ENCODE assay signal across 20 cellular contexts in the genomic region with DNA sequence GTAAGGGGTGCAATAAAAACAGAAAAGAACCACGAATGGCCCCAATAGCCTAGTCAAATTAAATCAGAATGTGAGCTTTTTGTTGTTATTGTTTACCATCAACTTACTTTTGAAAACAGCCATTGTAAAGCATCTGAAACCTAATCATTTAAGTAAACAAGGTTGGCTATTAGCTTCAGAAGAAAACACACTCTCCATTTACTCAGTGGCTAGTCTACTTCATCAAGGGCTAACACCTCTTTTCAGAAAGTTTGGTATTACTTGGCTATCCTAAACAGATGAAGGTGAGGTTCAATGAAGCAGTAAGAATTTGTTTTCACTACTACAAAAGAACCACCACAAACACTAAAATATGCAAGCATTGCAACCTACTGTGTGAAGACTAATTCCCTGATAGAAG.
"Had no signal": no experiment of that assay in that cellular context is flagged by ENCODE, and none has a peak within 500 bp of the region (broad histone marks: within the 10 kb centered on the region; RNA-seq: fewer than 3 reads in every experiment).

No MANE protein-coding gene starts in this region.

- H3K36me3 Mint-ChIP-seq: naive thymus-derived CD4-positive, alpha-beta T cell; stimulated activated effector memory CD8-positive, alpha-beta T cell treated with anti-CD3 and anti-CD28 coated beads, Interleukin-12 subunit alpha, Interleukin-12 subunit beta, amount 100 ng/mL, for 72 hours had no signal

- H3K4me1 Mint-ChIP-seq: naive thymus-derived CD4-positive, alpha-beta T cell; stimulated activated effector memory CD8-positive, alpha-beta T cell treated with anti-CD3 and anti-CD28 coated beads, Interleukin-12 subunit alpha, Interleukin-12 subunit beta, amount 100 ng/mL, for 72 hours had no signal

- H3K9me3 Mint-ChIP-seq: dendritic cell treated with granulocyte-macrophage colony-stimulating factor and Interleukin-4, amounts not matched to agents 40 ng/mL and 50 ng/mL, for 4 days; nephron progenitor cell had no signal

- H3K27ac Mint-ChIP-seq: dendritic cell treated with granulocyte-macrophage colony-stimulating factor and Interleukin-4, amounts not matched to agents 40 ng/mL and 50 ng/mL, for 4 days; naive thymus-derived CD4-positive, alpha-beta T cell; stimulated activated effector memory CD8-positive, alpha-beta T cell treated with anti-CD3 and anti-CD28 coated beads, Interleukin-12 subunit alpha, Interleukin-12 subunit beta, amount 100 ng/mL, for 72 hours had no signal

- H3K4me3 ChIP-seq: left ventricle myocardium inferior, lower lobe of right lung, psoas muscle, right lobe of liver, tibial artery, upper lobe of left lung, uterus had no signal

- H3K4me1 ChIP-seq: foreskin keratinocyte, left ventricle myocardium inferior, lower lobe of right lung, psoas muscle, right lobe of liver, tibial artery, upper lobe of left lung, uterus had no signal

- ATAC-seq: lower lobe of right lung; naive thymus-derived CD4-positive, alpha-beta T cell; psoas muscle; stimulated activated effector memory CD8-positive, alpha-beta T cell treated with anti-CD3 and anti-CD28 coated beads, Interleukin-12 subunit alpha, Interleukin-12 subunit beta, amount 100 ng/mL, for 72 hours; stimulated activated naive CD8-positive, alpha-beta T cell treated with anti-CD3 and anti-CD28 coated beads, Interleukin-15, Interleukin-2, amounts not matched to agents 100 U/mL and 50 U/mL, for 24 hours had no signal

- H3K27me3 Mint-ChIP-seq: dendritic cell treated with granulocyte-macrophage colony-stimulating factor and Interleukin-4, amounts not matched to agents 40 ng/mL and 50 ng/mL, for 4 days; naive thymus-derived CD4-positive, alpha-beta T cell had no signal

- DNase-seq: erythroblast; kidney; left cardiac atrium; left ventricle myocardium inferior; lower lobe of right lung; naive thymus-derived CD4-positive, alpha-beta T cell; nephron progenitor cell; psoas muscle; retina; right lobe of liver; stimulated activated CD4-positive, alpha-beta T cell treated with anti-CD3 and anti-CD28 coated beads, Interleukin-4, amount 100 ng/mL, for 1 hour; stimulated activated CD8-positive, alpha-beta memory T cell treated with anti-CD3 and anti-CD28 coated beads, Interleukin-4, amount 100 ng/mL, for 48 hours; stimulated activated naive CD8-positive, alpha-beta T cell treated with anti-CD3 and anti-CD28 coated beads, Interleukin-15, Interleukin-2, amounts not matched to agents 100 U/mL and 50 U/mL, for 24 hours; tibial artery; upper lobe of left lung; uterus had no signal

- H3K9me3 ChIP-seq: left ventricle myocardium inferior, lower lobe of right lung, neutrophil, psoas muscle, right lobe of liver, tibial artery, upper lobe of left lung, uterus had no signal

- H3K27me3 ChIP-seq: foreskin keratinocyte, neutrophil, right lobe of liver, tibial artery, upper lobe of left lung, uterus had no signal

- H3K36me3 ChIP-seq: left ventricle myocardium inferior, lower lobe of right lung, neutrophil, right lobe of liver, tibial artery, upper lobe of left lung, uterus had no signal

- H3K27ac ChIP-seq: foreskin keratinocyte, left ventricle myocardium inferior, lower lobe of right lung, neutrophil, psoas muscle, right lobe of liver, tibial artery, upper lobe of left lung, uterus had no signal

- H3K4me3 Mint-ChIP-seq: dendritic cell treated with granulocyte-macrophage colony-stimulating factor and Interleukin-4, amounts not matched to agents 40 ng/mL and 50 ng/mL, for 4 days; naive thymus-derived CD4-positive, alpha-beta T cell; nephron progenitor cell; stimulated activated effector memory CD8-positive, alpha-beta T cell treated with anti-CD3 and anti-CD28 coated beads, Interleukin-12 subunit alpha, Interleukin-12 subunit beta, amount 100 ng/mL, for 72 hours had no signal
